In the genomic region with DNA sequence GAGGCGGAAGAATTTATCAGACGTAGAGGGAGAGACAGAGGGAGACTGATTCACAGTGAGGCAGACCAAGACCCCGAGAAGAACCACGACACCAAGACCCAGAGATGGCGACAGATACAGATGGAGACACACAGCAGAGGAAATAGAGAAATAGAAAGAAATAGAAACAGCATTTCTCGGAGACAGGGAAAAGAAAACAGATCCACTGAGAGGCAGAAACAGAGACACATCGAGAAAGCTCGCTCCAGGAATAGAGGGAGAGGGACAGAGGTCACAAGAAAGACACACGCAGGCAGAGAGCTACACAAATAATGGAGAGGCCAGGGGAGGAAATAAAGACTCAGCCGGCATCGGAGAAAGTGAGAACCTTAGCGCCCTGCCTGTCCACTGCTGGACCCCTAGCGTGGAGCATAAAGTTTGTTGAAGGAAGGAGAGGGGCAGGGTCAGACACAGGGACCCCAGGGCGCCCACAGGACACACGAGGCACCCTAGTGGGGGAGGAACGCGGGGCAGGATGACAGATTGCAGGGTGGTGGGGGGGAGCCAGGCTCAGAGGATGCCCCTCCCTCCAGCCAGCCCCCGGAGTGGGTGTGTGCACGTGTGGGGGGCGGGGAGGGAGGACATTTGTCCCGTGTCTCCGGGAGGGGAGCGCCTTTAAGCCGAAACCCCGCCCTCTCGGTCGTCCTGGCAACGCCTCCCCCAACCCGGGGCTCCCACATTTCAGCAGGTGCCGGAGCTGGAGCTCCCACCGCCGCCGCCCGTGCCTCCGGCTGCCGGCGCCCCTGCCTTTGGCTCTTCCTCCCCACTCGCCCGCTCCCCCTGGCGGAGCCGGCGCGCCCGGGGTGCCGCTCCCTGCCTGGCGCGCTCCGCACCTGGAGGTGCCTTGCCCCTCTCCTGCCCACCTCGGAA, we compare ENCODE assay signal across 8 cellular contexts. TPM values are rescaled to one million over a fixed set of nuclear protein-coding genes. Genes with fewer than 3 reads are reported as not detected.
DNase-seq lines count a peak whose midpoint lies in the region; ATAC-seq and TF ChIP-seq lines count a peak whose summit lies in the region.

PRKCG (plus strand) TSS at position 716 of the 909 bp plus-strand sequence. CDS start 298 bp downstream, outside the sequence.

- no peaks in the 10 kb centered on the region for H3K9me3 Mint-ChIP-seq in brain

- H3K36me3 ChIP-seq in kidney epithelial cell (ENCODE audit: control insufficient read depth, insufficient read depth, low read length) = no peaks in the 10 kb centered on the region

- H3K27me3 ChIP-seq in kidney epithelial cell (ENCODE audit: control insufficient read depth, insufficient read depth, low read length) = peaks cover 45% of the 10 kb centered on the region

- peak; percentile 57 for DNase-seq in NCI-H82 (lab: John Stamatoyannopoulos, UW)
- no peak for DNase-seq in NCI-H82 treated with DMSO at 0.1 percent for 48 hours (lab: John Stamatoyannopoulos, UW; ENCODE audit: unreplicated experiment)
- DNase-seq in T follicular helper cell (ENCODE audit: low read depth) = peak; percentile 55
- no peak for DNase-seq in kidney epithelial cell (ENCODE audit: low read depth)
- DNase-seq in stimulated activated CD8-positive, alpha-beta memory T cell treated with anti-CD3 and anti-CD28 coated beads, Interleukin-12 subunit alpha, Interleukin-12 subunit beta, amount 100 ng/mL, for 4 hours (ENCODE audit: low read depth) = peak; percentile 43

- peak within 1 kb of the TSS; percentile 40 for H3K4me3 ChIP-seq in kidney epithelial cell (ENCODE audit: low read depth, low read length)

- H3K4me3 Mint-ChIP-seq in brain = peak within 1 kb of the TSS; percentile 73 to 83 (median 80)

- TF ChIP-seq CTCF in brain (conservative IDR thresholded peaks at IDR 0.05) = peak; percentile 54 to 59
- TF ChIP-seq CTCF in kidney epithelial cell (IDR thresholded peaks at IDR 0.05; ENCODE audit: insufficient read depth, low read length, poor library complexity, severe bottlenecking) = peak; percentile 15

- no peaks in the 10 kb centered on the region for H3K36me3 Mint-ChIP-seq in brain

- H3K27me3 Mint-ChIP-seq in brain = peaks cover 19% of the 10 kb centered on the region

- peak within 1 kb of the TSS in 2 of 5 experiments; percentile 25 to 43 for H3K27ac Mint-ChIP-seq in brain

- peaks cover 26% of the 10 kb centered on the region for H3K4me1 Mint-ChIP-seq in brain

- ATAC-seq in HG02938 (IDR thresholded peaks at IDR 0.05; ENCODE audit: unreplicated experiment) = no peak
- ATAC-seq in GM18909 (IDR thresholded peaks at IDR 0.05; ENCODE audit: poor library complexity, unreplicated experiment) = no peak

RNA-seq across cellular contexts. Expression of gene PRKCG, which starts in this region (rescaled TPM):
- 18.1 TPM for polyA plus RNA-seq in brain (ENCODE audit: insufficient read depth, low read depth, low replicate concordance)
- total RNA-seq in kidney epithelial cell = 0.13 TPM in 1 of 2 replicates, not detected in the other

Comparison
In these comparisons a context has a peak if more than half of its experiments do, and no peak if none do; other contexts are left out.
1. DNase-seq: peak in NCI-H82 (single experiment), T follicular helper cell (single experiment) and stimulated activated CD8-positive, alpha-beta memory T cell treated with anti-CD3 and anti-CD28 coated beads, Interleukin-12 subunit alpha, Interleukin-12 subunit beta, amount 100 ng/mL, for 4 hours (single experiment); none in NCI-H82 treated with DMSO at 0.1 percent for 48 hours (single experiment) and kidney epithelial cell (single experiment).